1 cellular context compared by ENCODE assay signal in genomic region chr20:44526129-44526528, GRCh38.
TF ChIP-seq lines count a peak whose summit lies in the region.

No MANE protein-coding gene starts in this region.

TF ChIP-seq in HCT116, 20 proteins besides CTCF, POLR2A, EP300 and RAD21:
- TF ChIP-seq POLR2AphosphoS5 (IDR thresholded peaks at IDR 0.05; ENCODE audit: low read depth, low read length) (no peak), ZFX (IDR thresholded peaks at IDR 0.05) (no peak), FOSL1 (IDR thresholded peaks at IDR 0.05; ENCODE audit: low read depth) (peak; percentile 11; the same call in 1 of the 2 replicates), CEBPB (IDR thresholded peaks at IDR 0.05; ENCODE audit: low read depth) (no peak)
